23 cellular contexts compared by ENCODE assay signal in genomic region chr4:114320126-114320525, GRCh38.
"Had no signal": no experiment of that assay in that cellular context is flagged by ENCODE, and none has a peak within 500 bp of the region (broad histone marks: within the 10 kb centered on the region; RNA-seq: fewer than 3 reads in every experiment).

No MANE protein-coding gene starts in this region.

- ATAC-seq: left lobe of liver; natural killer cell; pancreas; sciatic nerve; stimulated activated naive CD8-positive, alpha-beta T cell treated with anti-CD3 and anti-CD28 coated beads, Interleukin-15, amount 100 ng/mL, for 72 hours; upper lobe of right lung had no signal

- H3K27ac ChIP-seq: dorsolateral prefrontal cortex, neutrophil, pancreas, suprapubic skin, upper lobe of right lung, uterus had no signal

- H3K36me3 ChIP-seq: neutrophil, pancreas, suprapubic skin, transverse colon, upper lobe of right lung, uterus had no signal

- H3K4me1 ChIP-seq: suprapubic skin, transverse colon, upper lobe of right lung, uterus had no signal

- H3K4me3 ChIP-seq: dorsolateral prefrontal cortex, lung, pancreas, smooth muscle cell, suprapubic skin, transverse colon, upper lobe of right lung, uterus had no signal

- H3K27me3 ChIP-seq: dorsolateral prefrontal cortex, neutrophil, pancreas, suprapubic skin, transverse colon, upper lobe of right lung, uterus had no signal

- FAIRE-seq: colon had no signal

- DNase-seq: dorsolateral prefrontal cortex; effector CD4-positive, alpha-beta T cell; head of caudate nucleus; kidney; natural killer cell; pancreas; retina; stimulated activated CD4-positive, alpha-beta T cell treated with anti-CD3 and anti-CD28 coated beads, Interleukin-12 subunit alpha, Interleukin-12 subunit beta, amount 100 ng/mL, for 4 hours; stimulated activated CD4-positive, alpha-beta T cell treated with anti-CD3 and anti-CD28 coated beads, Interleukin-1b, Interleukin-23, amount 100 ng/mL, for 48 hours; stimulated activated CD4-positive, alpha-beta T cell treated with anti-CD3 and anti-CD28 coated beads, Interleukin-4, amount 100 ng/mL, for 1 hour; stimulated activated CD8-positive, alpha-beta memory T cell treated with anti-CD3 and anti-CD28 coated beads, Interleukin-4, amount 100 ng/mL, for 48 hours; stimulated activated naive CD4-positive, alpha-beta T cell; stimulated activated naive CD8-positive, alpha-beta T cell treated with anti-CD3 and anti-CD28 coated beads, Interleukin-15, amount 100 ng/mL, for 72 hours; transverse colon; upper lobe of right lung; uterus had no signal

- H3K9me3 ChIP-seq: neutrophil, pancreas, suprapubic skin, transverse colon, upper lobe of right lung, uterus had no signal
